Comparison of ENCODE assay signal across 8 cellular contexts in the genomic region with DNA sequence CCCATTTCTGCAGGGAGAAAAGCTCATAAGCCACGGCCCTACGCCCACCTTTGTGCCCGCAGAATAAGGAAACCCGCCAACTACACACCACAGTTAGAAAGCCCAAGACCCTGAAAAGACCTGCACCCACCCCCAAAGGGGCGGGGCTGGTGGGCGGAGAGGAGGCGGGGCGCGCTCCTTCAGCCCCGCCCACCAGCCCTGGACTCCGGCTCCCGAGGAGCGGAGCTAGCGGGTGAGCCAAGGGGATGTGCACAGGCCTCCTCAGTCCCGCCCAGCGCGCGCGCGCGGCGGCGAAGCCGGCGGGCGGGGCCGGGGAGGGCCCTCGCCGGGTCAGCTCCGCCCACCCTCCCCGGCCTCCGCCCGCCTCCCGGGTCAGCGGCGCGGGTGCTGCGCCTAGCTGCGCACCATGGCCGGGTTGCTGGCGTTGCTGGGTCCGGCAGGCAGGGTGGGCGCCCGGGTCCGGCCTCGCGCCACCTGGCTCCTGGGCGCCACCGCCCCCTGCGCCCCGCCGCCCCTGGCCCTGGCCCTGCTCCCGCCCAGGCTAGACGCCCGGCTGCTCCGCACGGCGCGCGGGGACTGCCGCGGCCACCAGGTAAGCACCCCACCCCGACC. TPM values are rescaled to one million over a fixed set of nuclear protein-coding genes. Genes with fewer than 3 reads are reported as not detected.
A peak's percentile ranks its signal among the peaks of the same experiment; 100 is the strongest.
DNase-seq lines count a peak whose midpoint lies in the region; ATAC-seq and TF ChIP-seq lines count a peak whose summit lies in the region.

Gene FAM210B (plus strand): TSS at position 375 of the 612 bp plus-strand sequence. CDS start 32 bp downstream, at position 407.

- in situ Hi-C loops in KBM-7 (cut with MboI; ENCODE audit: low pct_unique_long_range_greater_than_20kb, low sequenced_read_pairs), result no loop called here

- H3K4me3 Mint-ChIP-seq in naive thymus-derived CD8-positive, alpha-beta T cell, result peak within 1 kb of the TSS; percentile 80 to 95 (median 92)
- peak within 1 kb of the TSS; percentile 87 to 89 for H3K4me3 Mint-ChIP-seq in stimulated activated naive B cell treated with anti-CD40 and anti-IgM and Interleukin-4, amounts not matched to agents 10 μg/mL and 1 μg/mL and 100 μg/mL, for 72 hours

- POLR2A ChIA-PET in naive thymus-derived CD8-positive, alpha-beta T cell (lab: Charles Lee), result interaction anchor here (0.9 to 2.6 kb wide), 5 partner anchors 14 to 1034 kb away, joined by 3 to 34 read pairs (median 3); partner anchors contain the start of genes AURKA, CASS4, CSTF1 and RTF2

- H3K27ac Mint-ChIP-seq in naive thymus-derived CD8-positive, alpha-beta T cell, result peak within 1 kb of the TSS in 9 of 10 donors; percentile 65 to 92 (median 84)
- H3K27ac Mint-ChIP-seq in stimulated activated naive B cell treated with anti-CD40 and anti-IgM and Interleukin-4, amounts not matched to agents 10 μg/mL and 1 μg/mL and 100 μg/mL, for 72 hours, result peak within 1 kb of the TSS; percentile 25

- DNase-seq in DMS114 treated with DMSO at 0.1 percent for 48 hours (lab: John Stamatoyannopoulos, UW; ENCODE audit: unreplicated experiment) (peak; percentile 75), KBM-7 (peak; percentile 85), RKO (ENCODE audit: low spot score) (peak; percentile 92), fibroblast of mammary gland (ENCODE audit: low read depth) (peak; percentile 85)
- DNase-seq in activated T-helper 9 cell treated with anti-CD3 and anti-CD28 coated beads, Interleukin-2, amount 50 U/mL, for 16 hours (ENCODE audit: low read depth), result peak; percentile 77
- DNase-seq in naive thymus-derived CD8-positive, alpha-beta T cell, result peak; percentile 63 to 89 (median 76)
- peak; percentile 70 for DNase-seq in stimulated activated naive B cell treated with anti-CD40 and anti-IgM and Interleukin-4, amounts not matched to agents 10 μg/mL and 1 μg/mL and 100 μg/mL, for 72 hours

- TF ChIP-seq CTCF in fibroblast of mammary gland (conservative IDR thresholded peaks at IDR 0.05; ENCODE audit: control insufficient read depth, insufficient read depth, low read depth, low read length), result no peak

- H3K27me3 Mint-ChIP-seq in naive thymus-derived CD8-positive, alpha-beta T cell, result peaks cover 0 to 3% (median 0%) of the 10 kb centered on the region in 5 donors
- peaks cover 0 to 5% of the 10 kb centered on the region in 2 donors for H3K27me3 Mint-ChIP-seq in stimulated activated naive B cell treated with anti-CD40 and anti-IgM and Interleukin-4, amounts not matched to agents 10 μg/mL and 1 μg/mL and 100 μg/mL, for 72 hours

- peak within 1 kb of the TSS; percentile 77 for H3K4me3 ChIP-seq in fibroblast of mammary gland (ENCODE audit: control insufficient read depth, low read depth, low read length)

- peaks cover 8 to 27% (median 17%) of the 10 kb centered on the region in 4 donors for H3K4me1 Mint-ChIP-seq in naive thymus-derived CD8-positive, alpha-beta T cell
- H3K4me1 Mint-ChIP-seq in stimulated activated naive B cell treated with anti-CD40 and anti-IgM and Interleukin-4, amounts not matched to agents 10 μg/mL and 1 μg/mL and 100 μg/mL, for 72 hours, result peaks cover 9 to 13% of the 10 kb centered on the region in 2 donors

- H3K36me3 Mint-ChIP-seq in naive thymus-derived CD8-positive, alpha-beta T cell, result peaks cover 0 to under 1% (median 0%) of the 10 kb centered on the region in 3 donors
- H3K36me3 Mint-ChIP-seq in stimulated activated naive B cell treated with anti-CD40 and anti-IgM and Interleukin-4, amounts not matched to agents 10 μg/mL and 1 μg/mL and 100 μg/mL, for 72 hours, result no peaks in the 10 kb centered on the region

- H3K9me3 Mint-ChIP-seq in naive thymus-derived CD8-positive, alpha-beta T cell, result no peaks in the 10 kb centered on the region
- H3K9me3 Mint-ChIP-seq in stimulated activated naive B cell treated with anti-CD40 and anti-IgM and Interleukin-4, amounts not matched to agents 10 μg/mL and 1 μg/mL and 100 μg/mL, for 72 hours, result no peaks in the 10 kb centered on the region

- ATAC-seq in GM21723 (IDR thresholded peaks at IDR 0.05; ENCODE audit: unreplicated experiment), result peak; percentile 96
- ATAC-seq in naive thymus-derived CD8-positive, alpha-beta T cell, result peak; percentile 98
- ATAC-seq in stimulated activated naive B cell treated with anti-CD40 and anti-IgM and Interleukin-4, amounts not matched to agents 10 μg/mL and 1 μg/mL and 100 μg/mL, for 72 hours (replicated peaks), result peak; percentile 98

RNA-seq across cellular contexts. Expression of gene FAM210B, which starts in this region (rescaled TPM):
- 10 to 100 TPM; 25.2 to 27.8 TPM for total RNA-seq in naive thymus-derived CD8-positive, alpha-beta T cell
- polyA plus RNA-seq in naive thymus-derived CD8-positive, alpha-beta T cell, result 10 to 100 TPM; 26.7 to 32.9 (median 27.8) TPM

Comparison
In these comparisons a context has a peak if more than half of its experiments do, and no peak if none do; other contexts are left out.
1. Peak in every context shown above with its lines: DNase-seq, ATAC-seq and H3K4me3 ChIP-seq.